In genomic region chr15:101217446-101217845, GRCh38 we compare ENCODE assay signal across 17 cellular contexts.
"Had no signal": no experiment of that assay in that cellular context is flagged by ENCODE, and none has a peak within 500 bp of the region (broad histone marks: within the 10 kb centered on the region; RNA-seq: fewer than 3 reads in every experiment).

No MANE protein-coding gene starts in this region.

- H3K4me1 ChIP-seq: neural progenitor cell had no signal

- H3K27ac Mint-ChIP-seq: activated CD8-positive, alpha-beta memory T cell treated with anti-CD3 and anti-CD28 coated beads, Interleukin-2, amount 10 ng/mL, durations not matched to agents 7 days and 5 days; neural progenitor cell had no signal

- H3K4me3 Mint-ChIP-seq: activated CD8-positive, alpha-beta memory T cell treated with anti-CD3 and anti-CD28 coated beads, Interleukin-2, amount 10 ng/mL, durations not matched to agents 7 days and 5 days; neural progenitor cell had no signal

- DNase-seq: activated CD4-positive, alpha-beta T cell treated with anti-CD3 and anti-CD28 coated beads, Interleukin-2, amount 50 U/mL, for 48 hours; activated CD4-positive, CD25-positive, alpha-beta regulatory T cell treated with anti-CD3 and anti-CD28 coated beads, Interleukin-2, amount 50 U/mL, for 72 hours; activated CD8-positive, alpha-beta memory T cell treated with anti-CD3 and anti-CD28 coated beads, Interleukin-2, amount 10 ng/mL, durations not matched to agents 7 days and 5 days; activated gamma-delta T cell treated with Interleukin-2 at 50 U/mL for 16 hours; activated T-cell treated with anti-CD3 and anti-CD28 coated beads, Interleukin-2, amount 50 U/mL, for 48 hours; caudate nucleus; effector CD4-positive, alpha-beta T cell; hippocampal formation; kidney glomerular epithelial cell; pancreas; retina; T-helper 2 cell; tibial artery; uterus had no signal

- H3K4me3 ChIP-seq: coronary artery, neural progenitor cell, pancreas, tibial artery, uterus had no signal

- H3K36me3 ChIP-seq: neural progenitor cell, pancreas, uterus had no signal

- H3K9me3 Mint-ChIP-seq: neural progenitor cell had no signal

- H3K27me3 ChIP-seq: neural progenitor cell, pancreas, tibial artery, uterus had no signal

- H3K4me2 ChIP-seq: neural progenitor cell had no signal

- ATAC-seq: activated CD8-positive, alpha-beta memory T cell treated with anti-CD3 and anti-CD28 coated beads, Interleukin-2, amount 10 ng/mL, durations not matched to agents 7 days and 5 days; pancreas had no signal

- H3K9ac ChIP-seq: neural progenitor cell had no signal

- H3K27me3 Mint-ChIP-seq: activated CD8-positive, alpha-beta memory T cell treated with anti-CD3 and anti-CD28 coated beads, Interleukin-2, amount 10 ng/mL, durations not matched to agents 7 days and 5 days had no signal

- H3K27ac ChIP-seq: coronary artery, epithelial cell of prostate, neural progenitor cell, pancreas, tibial artery, uterus had no signal
